Comparison of ENCODE assay signal across 17 cellular contexts in the genomic region with DNA sequence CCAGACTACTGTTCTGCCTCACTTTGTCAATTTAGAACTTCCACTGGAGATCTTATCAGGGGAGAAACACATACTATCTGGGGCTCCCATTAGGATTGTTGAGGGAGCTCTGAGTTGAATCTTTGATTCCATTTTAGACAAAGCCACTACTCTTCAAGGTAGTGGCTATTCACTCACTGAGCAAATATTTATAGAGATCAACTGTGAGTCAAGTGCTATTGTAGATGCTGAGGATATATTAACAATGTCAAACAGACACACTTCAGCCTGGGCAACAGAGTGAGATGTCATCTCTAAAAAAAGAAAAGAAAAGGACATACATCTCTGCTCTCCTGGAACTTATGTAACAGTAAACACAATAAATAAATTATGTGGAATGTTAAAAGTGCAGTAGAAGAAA.
DNase-seq lines count a peak whose midpoint lies in the region; ATAC-seq, FAIRE-seq and TF ChIP-seq lines count a peak whose summit lies in the region.
"Had no signal": no experiment of that assay in that cellular context is flagged by ENCODE, and none has a peak within 500 bp of the region (broad histone marks: within the 10 kb centered on the region; RNA-seq: fewer than 3 reads in every experiment).

No MANE protein-coding gene starts in this region.

- no peak overlapping the region for H3K4me3 ChIP-seq in mucosa of descending colon
- H3K4me3 ChIP-seq in CD8-positive, alpha-beta T cell (ENCODE audit: low read depth, low read length): no peak overlapping the region

- no peaks in the 10 kb centered on the region for H3K4me1 Mint-ChIP-seq in CD8-positive, alpha-beta T cell (ENCODE audit: low read depth)

- DNase-seq in NCI-H2196 (lab: John Stamatoyannopoulos, UW; ENCODE audit: unreplicated experiment) (peak; percentile 5), NCI-H2196 treated with DMSO at 0.1 percent for 48 hours (lab: John Stamatoyannopoulos, UW; ENCODE audit: unreplicated experiment) (no peak), H54 (ENCODE audit: insufficient read length, low spot score) (no peak), NCI-H345 (lab: John Stamatoyannopoulos, UW) (peak; percentile 61), mucosa of descending colon (no peak), DMS79 (lab: John Stamatoyannopoulos, UW) (no peak)
- DNase-seq in CD8-positive, alpha-beta T cell: no peak
- DNase-seq: BE2C; CD4-positive, CD25-positive, alpha-beta regulatory T cell; NCI-H1694; NCI-H524; SK-N-SH had no signal

- TF ChIP-seq POLR2A in H54 (IDR thresholded peaks at IDR 0.05; ENCODE audit: low read depth, low read length): no peak

- H3K4me1 ChIP-seq in mucosa of descending colon (ENCODE audit: low read depth): no peaks in the 10 kb centered on the region
- no peaks in the 10 kb centered on the region for H3K4me1 ChIP-seq in CD8-positive, alpha-beta T cell (ENCODE audit: insufficient read depth, low read length)
- H3K4me1 ChIP-seq: BE2C had no signal

- no peak overlapping the region for H3K27ac Mint-ChIP-seq in CD8-positive, alpha-beta T cell
- H3K27ac Mint-ChIP-seq: CD4-positive, CD25-positive, alpha-beta regulatory T cell had no signal

- H3K36me3 ChIP-seq in mucosa of descending colon (ENCODE audit: low read depth): no peaks in the 10 kb centered on the region
- no peaks in the 10 kb centered on the region for H3K36me3 ChIP-seq in CD8-positive, alpha-beta T cell (ENCODE audit: insufficient read depth, low read length)
- H3K36me3 ChIP-seq: BE2C had no signal

- ATAC-seq in mucosa of descending colon (peak; percentile 28), HG03342 (IDR thresholded peaks at IDR 0.05; ENCODE audit: unreplicated experiment) (no peak)
- no peak for ATAC-seq in CD8-positive, alpha-beta T cell

- H3K36me3 Mint-ChIP-seq in CD8-positive, alpha-beta T cell: peaks cover 2% of the 10 kb centered on the region

- no peak overlapping the region for H3K4me3 Mint-ChIP-seq in CD8-positive, alpha-beta T cell
- H3K4me3 Mint-ChIP-seq: CD4-positive, CD25-positive, alpha-beta regulatory T cell had no signal

- no peak for TF ChIP-seq CTCF in mucosa of descending colon (IDR thresholded peaks at IDR 0.05)
- TF ChIP-seq CTCF in CD8-positive, alpha-beta T cell (IDR thresholded peaks at IDR 0.05): no peak

- CTCF ChIA-PET in CD8-positive, alpha-beta T cell (lab: Charles Lee): no interaction called here

- no peak overlapping the region for H3K27ac ChIP-seq in CD8-positive, alpha-beta T cell (ENCODE audit: low read depth, low read length)
- H3K27ac ChIP-seq: KMS-11 had no signal

- no peaks in the 10 kb centered on the region for H3K27me3 Mint-ChIP-seq in CD8-positive, alpha-beta T cell (ENCODE audit: low read depth)
- H3K27me3 Mint-ChIP-seq: CD4-positive, CD25-positive, alpha-beta regulatory T cell had no signal

- H3K9me3 ChIP-seq in mucosa of descending colon: no peaks in the 10 kb centered on the region
- H3K9me3 ChIP-seq in CD8-positive, alpha-beta T cell (ENCODE audit: low read length): no peaks in the 10 kb centered on the region
- H3K9me3 ChIP-seq: BE2C had no signal

- H3K9me3 Mint-ChIP-seq in CD8-positive, alpha-beta T cell: peaks cover 23% of the 10 kb centered on the region

- no peaks in the 10 kb centered on the region for H3K27me3 ChIP-seq in CD8-positive, alpha-beta T cell (ENCODE audit: insufficient read depth, low read length)
- H3K27me3 ChIP-seq: BE2C had no signal

- peak; percentile 48 for FAIRE-seq in H54 (lab: Jason Lieb, UNC)
- FAIRE-seq: GM12892, GM18507, H1 had no signal

- POLR2A ChIA-PET in CD8-positive, alpha-beta T cell (lab: Charles Lee): no interaction called here

- intact Hi-C loops in mucosa of descending colon (cut with DNase I, micrococcal nuclease): no loop called here
- intact Hi-C loops in CD8-positive, alpha-beta T cell (cut with DNase I, micrococcal nuclease): no loop called here

Comparison
In these comparisons a context has a peak if more than half of its experiments do, and no peak if none do; other contexts are left out.
1. DNase-seq: peak in NCI-H2196 (single experiment) and NCI-H345 (single experiment); none in NCI-H2196 treated with DMSO at 0.1 percent for 48 hours (single experiment), H54 (single experiment), mucosa of descending colon (0 of 3), CD8-positive, alpha-beta T cell (0 of 7) and DMS79 (single experiment).